In the genomic region with DNA sequence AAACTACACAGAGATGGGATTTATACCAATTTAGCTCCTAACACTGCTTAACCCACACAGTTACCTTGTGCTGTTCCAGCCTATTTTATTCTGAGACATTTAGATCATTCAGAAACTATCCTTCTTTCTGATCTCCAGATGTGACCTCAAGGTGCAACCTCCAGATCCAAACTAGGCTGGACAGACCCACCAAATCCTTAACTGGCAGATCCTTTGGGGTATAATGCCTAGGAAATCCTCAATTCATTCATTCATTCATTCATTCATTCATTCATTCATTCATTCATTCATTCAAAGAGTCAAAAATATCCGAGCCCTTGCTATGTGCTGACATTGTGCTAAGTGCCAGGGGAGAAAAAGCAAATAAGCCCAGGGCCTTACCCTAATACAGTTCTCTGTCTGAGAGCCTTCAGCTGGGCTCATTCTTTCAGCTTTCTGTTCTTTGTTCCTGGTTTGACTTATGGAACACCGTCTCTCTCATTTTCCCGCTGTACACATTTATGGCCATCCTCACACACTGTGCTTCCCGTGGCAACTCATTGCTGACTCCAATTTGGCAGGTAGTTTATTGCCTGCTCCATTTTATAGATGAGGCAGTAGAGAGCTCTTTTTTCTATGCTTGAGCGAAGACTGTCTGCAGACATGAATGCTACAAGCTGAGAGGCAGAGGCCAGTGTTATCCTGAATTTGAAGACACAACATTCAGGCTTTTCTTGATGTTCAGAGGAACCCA, we compare ENCODE assay signal across 14 cellular contexts.
"Had no signal": no experiment of that assay in that cellular context is flagged by ENCODE, and none has a peak within 500 bp of the region (broad histone marks: within the 10 kb centered on the region; RNA-seq: fewer than 3 reads in every experiment).

No MANE protein-coding gene starts in this region.

- DNase-seq: activated CD4-positive, alpha-beta T cell treated with anti-CD3 and anti-CD28 coated beads, Interleukin-2, amount 50 U/mL, for 4 hours; activated CD4-positive, CD25-positive, alpha-beta regulatory T cell treated with anti-CD3 and anti-CD28 coated beads, Interleukin-2, amount 50 U/mL, for 72 hours; activated naive CD4-positive, alpha-beta T cell; esophagus squamous epithelium; immature natural killer cell; left lung; ovary; stimulated activated CD4-positive, alpha-beta T cell treated with anti-CD3 and anti-CD28 coated beads, Interleukin-15, amount 100 ng/mL, for 24 hours; stimulated activated CD4-positive, alpha-beta T cell treated with anti-CD3 and anti-CD28 coated beads, Interleukin-4, amount 100 ng/mL, for 24 hours; upper lobe of left lung had no signal

- H3K36me3 Mint-ChIP-seq: immature natural killer cell, memory B cell had no signal

- H3K27ac Mint-ChIP-seq: immature natural killer cell; memory B cell; stimulated activated naive CD8-positive, alpha-beta T cell treated with anti-CD3 and anti-CD28 coated beads, Interleukin-15, Interleukin-2, amounts not matched to agents 100 ng/mL and 50 ng/mL, for 24 hours; T-helper 2 cell treated with Interferon-gamma antibody and Interleukin-4, amounts not matched to agents 5 μg/mL and 100 μg/mL, for 36 hours had no signal

- H3K27ac ChIP-seq: esophagus squamous epithelium, left lung, ovary, upper lobe of left lung had no signal

- H3K27me3 ChIP-seq: esophagus squamous epithelium, left lung, ovary, upper lobe of left lung had no signal

- H3K4me1 Mint-ChIP-seq: immature natural killer cell, memory B cell had no signal

- H3K4me3 ChIP-seq: esophagus squamous epithelium, left lung, ovary, upper lobe of left lung had no signal

- H3K9me3 ChIP-seq: esophagus squamous epithelium, left lung, ovary, upper lobe of left lung had no signal

- H3K9me3 Mint-ChIP-seq: immature natural killer cell; memory B cell; neural crest cell; stimulated activated naive CD8-positive, alpha-beta T cell treated with anti-CD3 and anti-CD28 coated beads, Interleukin-15, Interleukin-2, amounts not matched to agents 100 ng/mL and 50 ng/mL, for 24 hours; T-helper 2 cell treated with Interferon-gamma antibody and Interleukin-4, amounts not matched to agents 5 μg/mL and 100 μg/mL, for 36 hours had no signal

- H3K4me1 ChIP-seq: esophagus squamous epithelium, left lung, upper lobe of left lung had no signal

- H3K36me3 ChIP-seq: esophagus squamous epithelium, left lung, ovary, upper lobe of left lung had no signal

- H3K4me3 Mint-ChIP-seq: immature natural killer cell; memory B cell; neural crest cell; stimulated activated naive CD8-positive, alpha-beta T cell treated with anti-CD3 and anti-CD28 coated beads, Interleukin-15, Interleukin-2, amounts not matched to agents 100 ng/mL and 50 ng/mL, for 24 hours; T-helper 2 cell treated with Interferon-gamma antibody and Interleukin-4, amounts not matched to agents 5 μg/mL and 100 μg/mL, for 36 hours had no signal
